ENCODE assay signal across 14 cellular contexts in the genomic region with DNA sequence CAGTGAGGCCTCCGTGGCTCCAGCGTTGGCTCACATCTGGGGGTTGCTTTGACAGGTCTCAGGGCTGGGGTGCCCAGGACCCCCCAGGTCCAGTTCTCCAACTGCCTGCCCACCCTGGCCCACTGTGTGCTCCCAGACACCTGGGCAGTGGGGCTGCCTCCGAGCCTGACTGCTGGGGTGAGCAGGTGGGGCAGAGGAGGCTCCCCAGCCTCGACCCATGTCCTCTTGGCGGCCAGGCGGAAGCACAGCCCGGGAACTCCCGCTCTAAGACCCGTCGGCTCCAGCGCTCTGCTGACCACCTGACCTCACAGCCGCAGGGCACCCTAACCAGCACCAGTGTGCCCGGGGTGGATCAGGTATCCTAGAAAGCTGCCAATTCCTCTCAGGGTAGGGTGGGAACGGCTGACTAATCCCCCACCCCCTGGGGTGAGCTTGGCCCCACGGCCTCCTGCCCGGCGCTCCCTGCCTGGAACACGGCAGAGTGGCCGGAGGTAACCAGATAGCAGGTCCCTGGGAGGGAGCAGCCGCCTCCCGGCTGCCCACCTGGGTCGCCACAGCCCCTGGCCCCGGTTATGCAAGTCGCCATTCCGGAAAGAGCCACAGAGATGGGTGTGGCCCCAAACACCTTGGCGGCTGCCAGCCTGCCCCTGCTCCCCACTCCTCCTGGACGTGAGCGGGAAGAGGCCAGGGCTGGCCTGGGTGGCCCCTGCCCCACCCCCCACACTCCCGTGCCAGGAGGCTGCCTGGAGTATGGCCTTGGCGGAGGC. TPM values are rescaled to one million over a fixed set of nuclear protein-coding genes. Genes with fewer than 3 reads are reported as not detected.
DNase-seq lines count a peak whose midpoint lies in the region; ATAC-seq, FAIRE-seq and TF ChIP-seq lines count a peak whose summit lies in the region.
"Had no signal": no experiment of that assay in that cellular context is flagged by ENCODE, and none has a peak within 500 bp of the region (broad histone marks: within the 10 kb centered on the region; RNA-seq: fewer than 3 reads in every experiment).

No MANE protein-coding gene starts in this region.

- H3K4me3 ChIP-seq in HCT116 (replicated peaks in 1 of 2; ENCODE audit: low read depth in 1 of 2, low read length in 2 of 2) (no peak overlapping the region), H1 (ENCODE audit: extremely low read depth in 1 of 4, insufficient read depth in 2 of 4, low read depth in 3 of 4, low read length in 4 of 4) (no peak overlapping the region), hepatocyte (no peak overlapping the region)
- H3K4me3 ChIP-seq: testis had no signal

- no peak overlapping the region for H3K23ac ChIP-seq in H1 (ENCODE audit: insufficient read length)

- H4K8ac ChIP-seq in H1 (ENCODE audit: extremely low read depth, insufficient read depth, low read length): peak overlapping the region; percentile 79

- no peaks in the 10 kb centered on the region for H3K4me1 Mint-ChIP-seq in osteocyte (ENCODE audit: unreplicated experiment)
- no peaks in the 10 kb centered on the region for H3K4me1 Mint-ChIP-seq in T-helper 2 cell treated with Interferon-gamma antibody and Interleukin-4, amounts not matched to agents 5 μg/mL and 100 μg/mL, for 36 hours (ENCODE audit: low read depth)
- H3K4me1 Mint-ChIP-seq: CD8-positive, alpha-beta memory T cell; immature natural killer cell; naive thymus-derived CD4-positive, alpha-beta T cell had no signal

- no peak overlapping the region for H2BK12ac ChIP-seq in H1 (ENCODE audit: low read depth, low read length)

- no peak overlapping the region for H2BK120ac ChIP-seq in H1 (replicated peaks; ENCODE audit: low read depth, low read length)

- H4K20me1 ChIP-seq in HCT116 (ENCODE audit: insufficient read depth): no peaks in the 10 kb centered on the region
- no peaks in the 10 kb centered on the region for H4K20me1 ChIP-seq in H1 (replicated peaks in 1 of 2; ENCODE audit: control insufficient read depth in 1 of 2, insufficient read depth in 2 of 2, low read length in 2 of 2)
- H4K20me1 ChIP-seq in hepatocyte (ENCODE audit: insufficient read depth, poor library complexity, severe bottlenecking): no peaks in the 10 kb centered on the region

- peaks cover 3% of the 10 kb centered on the region for H3K27me3 Mint-ChIP-seq in osteocyte (ENCODE audit: unreplicated experiment)
- H3K27me3 Mint-ChIP-seq in T-helper 2 cell treated with Interferon-gamma antibody and Interleukin-4, amounts not matched to agents 5 μg/mL and 100 μg/mL, for 36 hours (ENCODE audit: low read depth): no peaks in the 10 kb centered on the region
- H3K27me3 Mint-ChIP-seq: CD8-positive, alpha-beta memory T cell; naive thymus-derived CD4-positive, alpha-beta T cell had no signal

- no TSS peak for BruUV-seq in HCT116 (replicated peaks; lab: Mats Ljungman, UMichigan)

- no peak overlapping the region for H4K5ac ChIP-seq in H1 (ENCODE audit: insufficient read length, low read depth, low read length)

- no peak overlapping the region for H2BK20ac ChIP-seq in H1 (ENCODE audit: low read length)

- no peaks in the 10 kb centered on the region for H3K36me3 Mint-ChIP-seq in osteocyte (ENCODE audit: unreplicated experiment)
- no peaks in the 10 kb centered on the region for H3K36me3 Mint-ChIP-seq in T-helper 2 cell treated with Interferon-gamma antibody and Interleukin-4, amounts not matched to agents 5 μg/mL and 100 μg/mL, for 36 hours (ENCODE audit: low read depth)
- H3K36me3 Mint-ChIP-seq: CD8-positive, alpha-beta memory T cell; immature natural killer cell; naive thymus-derived CD4-positive, alpha-beta T cell had no signal

- H4K91ac ChIP-seq in H1 (replicated peaks; ENCODE audit: insufficient read length, low read length): no peak overlapping the region

- H3K27ac ChIP-seq in HCT116 (ENCODE audit: low read depth, low read length) (no peak overlapping the region; the same call in 1 of the 2 replicates), H1 (ENCODE audit: low read depth, low read length) (no peak overlapping the region), hepatocyte (no peak overlapping the region)
- H3K27ac ChIP-seq: HL-60, RWPE1, testis had no signal

- CTCF ChIA-PET in HCT116 (lab: Charles Lee) (interaction anchor here (0.6 to 1.1 kb wide), 2 partner anchors 10 to 30 kb away, joined by 3 to 4 read pairs; no protein-coding TSS in a partner anchor), H1 (lab: Charles Lee; ENCODE audit: partially characterized antibody) (interaction anchor here (0.9 to 1.9 kb wide), 5 partner anchors 17 to 449 kb away, joined by 3 to 5 read pairs (median 3); no protein-coding TSS in a partner anchor)

- intact Hi-C loops in HCT116 (cut with micrococcal nuclease): loop anchor here (1.0 to 5.0 kb wide), 2 partner anchors 51 to 312 kb away; no protein-coding TSS in a partner anchor

- no peaks in the 10 kb centered on the region for H3K9me3 ChIP-seq in HCT116 (ENCODE audit: control insufficient read depth in 1 of 2, insufficient read depth in 1 of 2, low read depth in 1 of 2, low read length in 2 of 2)
- peaks cover 0 to 13% of the 10 kb centered on the region in 2 experiments; a peak in 1 of 4 replicates for H3K9me3 ChIP-seq in H1 (ENCODE audit: insufficient read depth in 2 of 2, low read depth in 1 of 2, low read length in 1 of 2)
- H3K9me3 ChIP-seq in hepatocyte (ENCODE audit: low read depth): no peaks in the 10 kb centered on the region
- H3K9me3 ChIP-seq: testis had no signal

- H3K79me2 ChIP-seq in HCT116 (ENCODE audit: insufficient read depth, low read length) (no peaks in the 10 kb centered on the region), H1 (ENCODE audit: control insufficient read depth in 1 of 2, insufficient read depth in 2 of 2, low read length in 2 of 2) (no peaks in the 10 kb centered on the region), hepatocyte (no peaks in the 10 kb centered on the region)

- POLR2A ChIA-PET in HCT116 (lab: Charles Lee): interaction anchor here (1.3 kb wide), 1 partner anchor 59 kb away, joined by 3 read pairs; no protein-coding TSS in a partner anchor
- POLR2A ChIA-PET in H1 (lab: Charles Lee; ENCODE audit: partially characterized antibody): no interaction called here

- no peak overlapping the region for H2BK5ac ChIP-seq in H1 (ENCODE audit: low read depth, low read length)

- H3K4ac ChIP-seq in H1 (replicated peaks; ENCODE audit: insufficient read length, low read depth, low read length): no peak overlapping the region

- H3K18ac ChIP-seq in H1 (ENCODE audit: extremely low read depth, low read length): no peak overlapping the region

- H3K56ac ChIP-seq in H1 (replicated peaks; ENCODE audit: insufficient read length, low read depth, low read length): no peak overlapping the region

- WGBS in H1 (ENCODE audit: extremely low coverage in 1 of 2, insufficient coverage in 1 of 2, insufficient read length in 1 of 2, insufficient replicate concordance in 2 of 2, low coverage in 1 of 2, low lambda C conversion rate in 2 of 2, missing lambda C conversion rate in 1 of 2), 2 experiments: 86% methylated on average over 20 of the region's 30 CpGs; no CpG with 5 or more reads in 1 of the 2 experiments
- 84% methylated on average over 26 of the region's 30 CpGs for WGBS in hepatocyte (ENCODE audit: low lambda C conversion rate, missing lambda C conversion rate)

- H3K4me3 Mint-ChIP-seq in osteocyte (ENCODE audit: unreplicated experiment): no peak overlapping the region
- no peak overlapping the region for H3K4me3 Mint-ChIP-seq in T-helper 2 cell treated with Interferon-gamma antibody and Interleukin-4, amounts not matched to agents 5 μg/mL and 100 μg/mL, for 36 hours
- H3K4me3 Mint-ChIP-seq: CD8-positive, alpha-beta memory T cell; immature natural killer cell; naive thymus-derived CD4-positive, alpha-beta T cell had no signal

- RAD21 ChIA-PET in HCT116 (lab: Charles Lee; ENCODE audit: low non-redundant PET in 1 of 2, low total read pairs in 2 of 2, uncharacterized antibody in 2 of 2, unreplicated experiment in 2 of 2): no interaction called here

- TF ChIP-seq EP300 in H1 (IDR thresholded peaks at IDR 0.05; ENCODE audit: borderline replicate concordance in 1 of 2, low read depth in 2 of 2, low read length in 2 of 2): no peak

- DNase-seq in D341Med (ENCODE audit: low spot score) (peak; percentile 33), HCT116 (ENCODE audit: low read depth, low spot score) (peak; percentile 10), H1 (ENCODE audit: low read depth in 1 of 2, low spot score in 2 of 2) (no peak), osteocyte (ENCODE audit: extremely low spot score, unreplicated experiment) (peak; percentile 84), iPS-NIHi7 (ENCODE audit: extremely low spot score) (no peak), hepatocyte (ENCODE audit: low spot score) (no peak), pons (ENCODE audit: low spot score) (no peak)
- DNase-seq in T-helper 2 cell treated with Interferon-gamma antibody and Interleukin-4, amounts not matched to agents 5 μg/mL and 100 μg/mL, for 36 hours (ENCODE audit: low spot score): no peak

- no peaks in the 10 kb centered on the region for H3K27me3 ChIP-seq in HCT116 (ENCODE audit: insufficient read depth, low read length)
- H3K27me3 ChIP-seq in H1 (replicated peaks in 1 of 4; ENCODE audit: control insufficient read depth in 3 of 4, extremely low read depth in 1 of 4, insufficient read depth in 3 of 4, low read length in 3 of 4): 0 out of 7 replicates have a peak, but pooled peaks cover 0 to 2% (median 0%) of the 10 kb centered on the region in 4 experiments
- H3K27me3 ChIP-seq in hepatocyte: no peaks in the 10 kb centered on the region
- H3K27me3 ChIP-seq: testis had no signal

- ATAC-seq in HCT116: peak; percentile 32

- H3K4me2 ChIP-seq in HCT116 (ENCODE audit: low read length) (peak overlapping the region; percentile 59), H1 (ENCODE audit: insufficient read depth in 1 of 2, low read depth in 2 of 2, low read length in 2 of 2) (no peak overlapping the region), hepatocyte (no peak overlapping the region)

- no peak overlapping the region for H2BK15ac ChIP-seq in H1 (ENCODE audit: low read length)

- no peak for TF ChIP-seq POLR2A in HCT116 (IDR thresholded peaks at IDR 0.05; ENCODE audit: borderline replicate concordance, extremely low read depth, insufficient read depth, insufficient read length)
- no peak for TF ChIP-seq POLR2A in H1 (IDR thresholded peaks at IDR 0.05; ENCODE audit: control extremely low read depth in 1 of 2, low read depth in 2 of 2, low read length in 2 of 2)

- H3K23me2 ChIP-seq in H1 (ENCODE audit: low read depth, low read length): no peaks in the 10 kb centered on the region; the same call in 1 of the 2 replicates

- no peaks in the 10 kb centered on the region for H3K9me2 ChIP-seq in HCT116 (ENCODE audit: insufficient read depth)
- H3K9me2 ChIP-seq in hepatocyte (replicated peaks; ENCODE audit: insufficient read depth): no peaks in the 10 kb centered on the region

- H3K79me1 ChIP-seq in H1 (ENCODE audit: low read depth, low read length): no peaks in the 10 kb centered on the region

- H3K4me1 ChIP-seq in HCT116 (ENCODE audit: control insufficient read depth in 1 of 2, insufficient read depth in 2 of 2, low read length in 2 of 2) (peaks cover 13 to 17% of the 10 kb centered on the region in 2 experiments), H1 (replicated peaks in 1 of 4; ENCODE audit: control insufficient read depth in 3 of 4, insufficient read depth in 4 of 4, low read length in 3 of 4) (no peaks in the 10 kb centered on the region; a peak in 1 of 7 replicates), hepatocyte (ENCODE audit: insufficient read depth) (no peaks in the 10 kb centered on the region)
- H3K4me1 ChIP-seq: testis had no signal

- peak overlapping the region; percentile 35 for H2AFZ ChIP-seq in HCT116 (ENCODE audit: low read depth, low read length, poor library complexity, severe bottlenecking)
- H2AFZ ChIP-seq in H1 (ENCODE audit: low read length): peak overlapping the region; percentile 51; the same call in 1 of the 2 replicates
- no peak overlapping the region for H2AFZ ChIP-seq in hepatocyte

- no peak overlapping the region for H2AK5ac ChIP-seq in H1 (ENCODE audit: low read depth, low read length)

- no peak overlapping the region for H3K14ac ChIP-seq in H1 (ENCODE audit: insufficient read length)

- H3K36me3 ChIP-seq in HCT116 (ENCODE audit: control insufficient read depth in 1 of 2, insufficient read depth in 2 of 2, low read length in 2 of 2): no peaks in the 10 kb centered on the region
- no peaks in the 10 kb centered on the region for H3K36me3 ChIP-seq in H1 (ENCODE audit: control insufficient read depth in 2 of 4, insufficient read depth in 4 of 4, low read length in 3 of 4)
- no peaks in the 10 kb centered on the region for H3K36me3 ChIP-seq in hepatocyte (replicated peaks; ENCODE audit: insufficient read depth, low read depth)

- no peak overlapping the region for H3K27ac Mint-ChIP-seq in osteocyte (ENCODE audit: unreplicated experiment)
- no peak overlapping the region for H3K27ac Mint-ChIP-seq in T-helper 2 cell treated with Interferon-gamma antibody and Interleukin-4, amounts not matched to agents 5 μg/mL and 100 μg/mL, for 36 hours
- H3K27ac Mint-ChIP-seq: CD8-positive, alpha-beta memory T cell; immature natural killer cell; naive thymus-derived CD4-positive, alpha-beta T cell had no signal

- H3K9ac ChIP-seq in HCT116 (ENCODE audit: low read length) (peak overlapping the region; percentile 23; the same call in 1 of the 2 replicates), H1 (replicated peaks in 1 of 4; ENCODE audit: extremely low read depth in 1 of 4, low read depth in 3 of 4, low read length in 3 of 4) (no peak overlapping the region)

- no peak for TF ChIP-seq CTCF in HCT116 (IDR thresholded peaks at IDR 0.05 in 2 of 3, conservative IDR thresholded peaks at IDR 0.05 in 1 of 3; ENCODE audit: borderline replicate concordance in 1 of 3, insufficient read depth in 1 of 3, low read depth in 2 of 3, low read length in 2 of 3)
- no peak for TF ChIP-seq CTCF in H1 (IDR thresholded peaks at IDR 0.05; ENCODE audit: control extremely low read depth in 1 of 3, insufficient read depth in 1 of 3, low read depth in 1 of 3, low read length in 3 of 3)
- no peak for TF ChIP-seq CTCF in osteocyte (IDR thresholded peaks at IDR 0.05)
- no peak for TF ChIP-seq CTCF in hepatocyte (IDR thresholded peaks at IDR 0.05; ENCODE audit: poor library complexity)

- no peaks in the 10 kb centered on the region for H3K9me3 Mint-ChIP-seq in osteocyte (ENCODE audit: unreplicated experiment)
- no peaks in the 10 kb centered on the region for H3K9me3 Mint-ChIP-seq in T-helper 2 cell treated with Interferon-gamma antibody and Interleukin-4, amounts not matched to agents 5 μg/mL and 100 μg/mL, for 36 hours
- H3K9me3 Mint-ChIP-seq: CD8-positive, alpha-beta memory T cell; immature natural killer cell; naive thymus-derived CD4-positive, alpha-beta T cell had no signal

- no peak for FAIRE-seq in H1 (lab: Jason Lieb, UNC)

- no peak for TF ChIP-seq RAD21 in HCT116 (IDR thresholded peaks at IDR 0.05; ENCODE audit: low read depth)
- no peak for TF ChIP-seq RAD21 in H1 (IDR thresholded peaks at IDR 0.05 in 1 of 2, conservative IDR thresholded peaks at IDR 0.05 in 1 of 2; ENCODE audit: low read depth in 2 of 2, low read length in 2 of 2)

RNA-seq across cellular contexts. Expression of gene MUC5B, which starts 19.2 kb away (rescaled TPM):
- total RNA-seq in HCT116 (2021; ENCODE audit: unreplicated experiment): 1.5 TPM
- polyA plus RNA-seq in HCT116 (2012): 0.05 TPM in 2 replicates
- 0.02 and 0.31 TPM in 2 replicates for total RNA-seq in H1 (2021; fragmentation: NEBNext Ultra II Directional; extraction: Animal tissue kit (Norgen Biotek cat#: 25700))
- polyA plus RNA-seq in H1 (2011; rRNA removed): 0.03 and 0.44 TPM in 2 replicates
- polyA plus RNA-seq in H1 (2011; cell fraction: cytosol; rRNA removed): 0.03 TPM
- polyA plus RNA-seq in H1 (2011; cell fraction: nucleus; rRNA removed): 0.10 TPM
- 0.01 to 0.09 TPM (median 0.03 TPM) in 4 replicates for polyA plus RNA-seq in H1 (2012, experiment 1 of 2)
- 0.01 TPM for polyA plus RNA-seq in H1 (2012, experiment 2 of 2)
- 0.02 TPM for polyA plus RNA-seq in H1 (2013, experiment 1 of 2)
- polyA plus RNA-seq in H1 (2013, experiment 2 of 2): 0.02 TPM
- polyA minus RNA-seq in H1 (2011; rRNA and poly(A)+ RNA removed): 0.02 and 0.03 TPM in 2 replicates
- not detected for polyA minus RNA-seq in H1 (2011; cell fraction: cytosol; rRNA and poly(A)+ RNA removed)
- polyA minus RNA-seq in H1 (2011; cell fraction: nucleus; rRNA and poly(A)+ RNA removed): 0.10 TPM
- not detected in 2 replicates for total RNA-seq in osteocyte
- 0.07 and 0.08 TPM in 2 replicates for total RNA-seq in hepatocyte
- polyA plus RNA-seq in hepatocyte: 0.06 and 0.15 TPM in 2 replicates
- total RNA-seq: CD8-positive, alpha-beta memory T cell; naive thymus-derived CD4-positive, alpha-beta T cell had no signal
- polyA plus RNA-seq: CD8-positive, alpha-beta memory T cell; immature natural killer cell; naive thymus-derived CD4-positive, alpha-beta T cell had no signal

RNA-seq across cellular contexts. Expression of gene MUC5AC, which starts 45.9 kb away (rescaled TPM):
- total RNA-seq in HCT116 (2021; ENCODE audit: unreplicated experiment) (under 0.01 TPM), osteocyte (not detected in 2 replicates), hepatocyte (under 0.01 and 0.07 TPM in 2 replicates)
- 0.01 TPM in 2 replicates for polyA plus RNA-seq in HCT116 (2012)
- not detected in 2 replicates for total RNA-seq in H1 (2021; fragmentation: NEBNext Ultra II Directional; extraction: Animal tissue kit (Norgen Biotek cat#: 25700))
- polyA plus RNA-seq in H1 (2011; rRNA removed) (not detected in 2 replicates), hepatocyte (0.02 and 0.08 TPM in 2 replicates)
- not detected for polyA plus RNA-seq in H1 (2011; cell fraction: cytosol; rRNA removed)
- polyA plus RNA-seq in H1 (2011; cell fraction: nucleus; rRNA removed): not detected
- polyA plus RNA-seq in H1 (2012, experiment 1 of 2): not detected in 4 replicates
- polyA plus RNA-seq in H1 (2012, experiment 2 of 2): not detected
- not detected for polyA plus RNA-seq in H1 (2013, experiment 1 of 2)
- polyA plus RNA-seq in H1 (2013, experiment 2 of 2): not detected
- not detected in 2 replicates for polyA minus RNA-seq in H1 (2011; rRNA and poly(A)+ RNA removed)
- polyA minus RNA-seq in H1 (2011; cell fraction: cytosol; rRNA and poly(A)+ RNA removed): not detected
- polyA minus RNA-seq in H1 (2011; cell fraction: nucleus; rRNA and poly(A)+ RNA removed): not detected
- total RNA-seq: CD8-positive, alpha-beta memory T cell; naive thymus-derived CD4-positive, alpha-beta T cell had no signal
- polyA plus RNA-seq: CD8-positive, alpha-beta memory T cell; immature natural killer cell; naive thymus-derived CD4-positive, alpha-beta T cell had no signal

Comparison
In these comparisons a context has a peak if more than half of its experiments do, and no peak if none do; other contexts are left out.
1. DNase-seq: peak in D341Med (single experiment), HCT116 (single experiment) and osteocyte (single experiment); none in H1 (0 of 2), T-helper 2 cell treated with Interferon-gamma antibody and Interleukin-4, amounts not matched to agents 5 μg/mL and 100 μg/mL, for 36 hours (single experiment), iPS-NIHi7 (single experiment), hepatocyte (single experiment) and pons (single experiment).